ENCODE assay signal across 21 cellular contexts in the genomic region with DNA sequence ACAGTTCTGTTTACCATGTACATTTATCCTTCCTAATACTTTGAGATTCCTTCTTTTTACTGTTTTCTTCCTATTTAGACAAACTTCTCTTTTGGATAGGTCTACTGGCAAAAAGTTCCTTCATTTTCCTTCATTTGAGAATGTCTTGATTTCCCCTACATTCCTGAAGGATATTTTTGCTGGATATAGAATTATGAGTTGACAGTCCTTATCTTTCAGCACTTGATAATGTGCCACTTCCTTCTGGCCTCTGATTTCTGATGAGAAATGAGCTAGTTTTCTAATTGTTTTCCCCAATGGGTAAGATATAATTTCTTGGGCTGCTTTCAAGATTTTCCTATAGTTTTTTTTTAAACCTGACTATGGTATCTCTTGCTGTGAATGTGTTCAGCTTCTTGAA.
A peak's percentile ranks its signal among the peaks of the same experiment; 100 is the strongest.
DNase-seq lines count a peak whose midpoint lies in the region; TF ChIP-seq lines count a peak whose summit lies in the region.
"Had no signal": no experiment of that assay in that cellular context is flagged by ENCODE, and none has a peak within 500 bp of the region (broad histone marks: within the 10 kb centered on the region; RNA-seq: fewer than 3 reads in every experiment).

No MANE protein-coding gene starts in this region.

- H3K4me3 ChIP-seq in HEK293 (ENCODE audit: low read depth, low read length), result no peak overlapping the region
- H3K4me3 ChIP-seq: A549; BLaER1 treated with 17β-estradiol and CSF1 and Interleukin-3, amounts not matched to agents 10 nM and 100 nM; GM12878 had no signal

- no peaks in the 10 kb centered on the region for H3K27me3 Mint-ChIP-seq in activated T-helper 1 cell treated with anti-CD3 and anti-CD28 coated beads, Interleukin-12 subunit alpha, Interleukin-12 subunit beta, Interleukin-2, Interleukin-4 antibody, amounts not matched to agents 30 ng/mL and 10 ng/mL and 1 ng/mL, durations not matched to agents 14 hours and 24 hours and 36 hours (ENCODE audit: insufficient read depth)
- H3K27me3 Mint-ChIP-seq: B cell; CD4-positive, alpha-beta T cell had no signal

- POLR2A ChIA-PET in HEK293 (lab: Yijun Ruan, JAX), result interaction anchor here (0.5 kb wide), 1 partner anchor 113 kb away, joined by 3 read pairs; no protein-coding TSS in a partner anchor

- peaks cover 42% of the 10 kb centered on the region for H3K9me3 Mint-ChIP-seq in activated T-helper 1 cell treated with anti-CD3 and anti-CD28 coated beads, Interleukin-12 subunit alpha, Interleukin-12 subunit beta, Interleukin-2, Interleukin-4 antibody, amounts not matched to agents 30 ng/mL and 10 ng/mL and 1 ng/mL, durations not matched to agents 14 hours and 24 hours and 36 hours

- intact Hi-C loops in activated T-helper 1 cell treated with anti-CD3 and anti-CD28 coated beads, Interleukin-12 subunit alpha, Interleukin-12 subunit beta, Interleukin-2, Interleukin-4 antibody, amounts not matched to agents 30 ng/mL and 10 ng/mL and 1 ng/mL, durations not matched to agents 14 hours and 24 hours and 36 hours (cut with micrococcal nuclease), result loop anchor here (1.0 kb wide), 1 partner anchor 12 kb away; no protein-coding TSS in a partner anchor

- peaks cover 34% of the 10 kb centered on the region for H3K4me1 Mint-ChIP-seq in activated T-helper 1 cell treated with anti-CD3 and anti-CD28 coated beads, Interleukin-12 subunit alpha, Interleukin-12 subunit beta, Interleukin-2, Interleukin-4 antibody, amounts not matched to agents 30 ng/mL and 10 ng/mL and 1 ng/mL, durations not matched to agents 14 hours and 24 hours and 36 hours (ENCODE audit: low read depth)

- peaks cover 0 to 13% of the 10 kb centered on the region in 2 experiments; a peak in 1 of 3 replicates for H3K36me3 ChIP-seq in HEK293 (ENCODE audit: control insufficient read depth in 2 of 2, insufficient read depth in 1 of 2, low read length in 2 of 2)

- H3K36me3 Mint-ChIP-seq in activated T-helper 1 cell treated with anti-CD3 and anti-CD28 coated beads, Interleukin-12 subunit alpha, Interleukin-12 subunit beta, Interleukin-2, Interleukin-4 antibody, amounts not matched to agents 30 ng/mL and 10 ng/mL and 1 ng/mL, durations not matched to agents 14 hours and 24 hours and 36 hours (ENCODE audit: low read depth), result peaks cover 46% of the 10 kb centered on the region

- no peak overlapping the region for H3K4me3 Mint-ChIP-seq in activated T-helper 1 cell treated with anti-CD3 and anti-CD28 coated beads, Interleukin-12 subunit alpha, Interleukin-12 subunit beta, Interleukin-2, Interleukin-4 antibody, amounts not matched to agents 30 ng/mL and 10 ng/mL and 1 ng/mL, durations not matched to agents 14 hours and 24 hours and 36 hours
- H3K4me3 Mint-ChIP-seq: B cell; CD4-positive, alpha-beta T cell; CD8-positive, alpha-beta T cell had no signal

- CTCF ChIA-PET in HEK293 (lab: Yijun Ruan, JAX), result interaction anchor here (0.5 kb wide), 1 partner anchor 33 kb away, joined by 5 read pairs; no protein-coding TSS in a partner anchor

- H3K27ac ChIP-seq in HEK293 (ENCODE audit: extremely low read depth, low read depth, low read length), result no peak overlapping the region
- H3K27ac ChIP-seq: 22Rv1; A549; BLaER1 treated with 17β-estradiol and CSF1 and Interleukin-3, amounts not matched to agents 10 nM and 100 nM; C4-2B had no signal

- H3K27ac Mint-ChIP-seq in activated T-helper 1 cell treated with anti-CD3 and anti-CD28 coated beads, Interleukin-12 subunit alpha, Interleukin-12 subunit beta, Interleukin-2, Interleukin-4 antibody, amounts not matched to agents 30 ng/mL and 10 ng/mL and 1 ng/mL, durations not matched to agents 14 hours and 24 hours and 36 hours, result peak overlapping the region; percentile 25
- H3K27ac Mint-ChIP-seq: B cell; CD4-positive, alpha-beta T cell; CD8-positive, alpha-beta T cell had no signal

- DNase-seq in DMS53 (lab: John Stamatoyannopoulos, UW) (peak; percentile 5), DMS53 treated with DMSO at 0.1 percent for 48 hours (lab: John Stamatoyannopoulos, UW; ENCODE audit: unreplicated experiment) (no peak), Kasumi-1 (lab: John Stamatoyannopoulos, UW) (no peak), NCI-H2196 (lab: John Stamatoyannopoulos, UW; ENCODE audit: unreplicated experiment) (no peak)
- no peak for DNase-seq in activated T-helper 1 cell treated with anti-CD3 and anti-CD28 coated beads, Interleukin-12 subunit alpha, Interleukin-12 subunit beta, Interleukin-2, Interleukin-4 antibody, amounts not matched to agents 30 ng/mL and 10 ng/mL and 1 ng/mL, durations not matched to agents 14 hours and 24 hours and 36 hours (ENCODE audit: low spot score)
- DNase-seq: AML-193; CD4-positive, alpha-beta T cell; CD8-positive, alpha-beta T cell; DMS 273 treated with DMSO at 0.1 percent for 48 hours; DMS153; DMS79; DND-41; EL; GDM1 had no signal

- peaks cover 5% of the 10 kb centered on the region; the same call in 1 of the 2 replicates for H3K4me1 ChIP-seq in HEK293 (ENCODE audit: control insufficient read depth, insufficient read depth, low read length)
- H3K4me1 ChIP-seq: BLaER1 treated with 17β-estradiol and CSF1 and Interleukin-3, amounts not matched to agents 10 nM and 100 nM had no signal

- H3K9me3 ChIP-seq in HEK293 (ENCODE audit: control insufficient read depth, insufficient read depth, low read depth, low read length), result no peaks in the 10 kb centered on the region

- no peak for TF ChIP-seq CTCF in HEK293 (tag by site-specific recombination; IDR thresholded peaks at IDR 0.05)

TF ChIP-seq in HEK293, 187 proteins besides CTCF, POLR2A, EP300 and RAD21:
- TF ChIP-seq ZNF549 (tag by site-specific recombination; IDR thresholded peaks at IDR 0.05) (0 out of 2 replicates have a peak, but pooled peaks have one; percentile 21), SETDB1 (IDR thresholded peaks at IDR 0.05; ENCODE audit: insufficient read length, low read length) (peak; percentile 80)
- TF ChIP-seq, protein P1, sequence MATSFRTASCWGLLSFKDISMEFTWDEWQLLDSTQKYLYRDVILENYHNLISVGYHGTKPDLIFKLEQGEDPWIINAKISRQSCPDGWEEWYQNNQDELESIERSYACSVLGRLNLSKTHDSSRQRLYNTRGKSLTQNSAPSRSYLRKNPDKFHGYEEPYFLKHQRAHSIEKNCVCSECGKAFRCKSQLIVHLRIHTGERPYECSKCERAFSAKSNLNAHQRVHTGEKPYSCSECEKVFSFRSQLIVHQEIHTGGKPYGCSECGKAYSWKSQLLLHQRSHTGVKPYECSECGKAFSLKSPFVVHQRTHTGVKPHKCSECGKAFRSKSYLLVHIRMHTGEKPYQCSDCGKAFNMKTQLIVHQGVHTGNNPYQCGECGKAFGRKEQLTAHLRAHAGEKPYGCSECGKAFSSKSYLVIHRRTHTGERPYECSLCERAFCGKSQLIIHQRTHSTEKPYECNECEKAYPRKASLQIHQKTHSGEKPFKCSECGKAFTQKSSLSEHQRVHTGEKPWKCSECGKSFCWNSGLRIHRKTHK (tag by site-specific recombination; IDR thresholded peaks at IDR 0.05), result no peak
